ENCODE assay signal across 11 cellular contexts in genomic region chr10:101781655-101781983, GRCh38. TPM values are rescaled to one million over a fixed set of nuclear protein-coding genes. Genes with fewer than 3 reads are reported as not detected.
DNase-seq lines count a peak whose midpoint lies in the region; ATAC-seq and TF ChIP-seq lines count a peak whose summit lies in the region.
"Had no signal": no experiment of that assay in that cellular context is flagged by ENCODE, and none has a peak within 500 bp of the region (broad histone marks: within the 10 kb centered on the region; RNA-seq: fewer than 3 reads in every experiment).

No MANE protein-coding gene starts in this region.

- H3K36me3 ChIP-seq in upper lobe of right lung = peaks cover 28% of the 10 kb centered on the region

- peaks cover 42% of the 10 kb centered on the region for H3K4me1 ChIP-seq in upper lobe of right lung

- no peak overlapping the region for H3K4me3 ChIP-seq in upper lobe of right lung

- TF ChIP-seq CTCF in GM13977 (IDR thresholded peaks at IDR 0.05; ENCODE audit: extremely low read depth, insufficient read depth, missing control alignments) (no peak), WTC11 (IDR thresholded peaks at IDR 0.05) (no peak), upper lobe of right lung (IDR thresholded peaks at IDR 0.05) (no peak)

- DNase-seq in AG08396 (ENCODE audit: low spot score) = peak; percentile 8
- DNase-seq in GM13977 (ENCODE audit: low spot score) = peak; percentile 13
- no peak for DNase-seq in WTC11 (ENCODE audit: low spot score)
- peak; percentile 33 for DNase-seq in left lobe of liver (ENCODE audit: low spot score)
- DNase-seq in MV-4-11 (lab: John Stamatoyannopoulos, UW) = no peak
- DNase-seq in NCI-H1105 (lab: John Stamatoyannopoulos, UW) = no peak
- no peak for DNase-seq in HuH-7 (ENCODE audit: low spot score)
- no peak for DNase-seq in upper lobe of right lung

- H3K27ac Mint-ChIP-seq in WTC11 = peak overlapping the region; percentile 64

- H3K9me3 ChIP-seq in upper lobe of right lung = no peaks in the 10 kb centered on the region

- peak overlapping the region; percentile 100 for H3K4me3 Mint-ChIP-seq in WTC11

- in situ Hi-C loops in GM13977 (cut with MboI; ENCODE audit: low pct_unique_long_range_greater_than_20kb, low sequenced_read_pairs, unreplicated experiment) = loop anchor here (5.0 kb wide), 1 partner anchor 179 kb away; no protein-coding TSS in a partner anchor

- H3K27me3 Mint-ChIP-seq in WTC11 (ENCODE audit: low read depth) = peaks cover 26% of the 10 kb centered on the region

- ATAC-seq in WTC11 (no peak), left lobe of liver (no peak), upper lobe of right lung (no peak)

- H3K27ac ChIP-seq in upper lobe of right lung = no peak overlapping the region

- no peaks in the 10 kb centered on the region for H3K9me3 Mint-ChIP-seq in WTC11

- POLR2A ChIA-PET in WTC11 (lab: Charles Lee) = interaction anchor here (1.3 kb wide), 1 partner anchor 201 kb away, joined by 5 read pairs; no protein-coding TSS in a partner anchor

- peaks cover 19% of the 10 kb centered on the region for H3K27me3 ChIP-seq in upper lobe of right lung

- H3K4me1 Mint-ChIP-seq in WTC11 = peaks cover 57% of the 10 kb centered on the region

- CTCF ChIA-PET in WTC11 (lab: Charles Lee) = interaction anchor here (0.5 to 11.0 kb wide), 67 partner anchors 8 to 658 kb away, joined by 3 to 370 read pairs (median 4); partner anchors contain the start of genes DPCD, KCNIP2, OGA and POLL

- H3K36me3 Mint-ChIP-seq in WTC11 = peaks cover 11% of the 10 kb centered on the region

- intact Hi-C loops in upper lobe of right lung (cut with DNase I) = loop anchor here (5.0 kb wide), 1 partner anchor 179 kb away; no protein-coding TSS in a partner anchor

TF ChIP-seq in WTC11, 78 proteins besides CTCF, POLR2A, EP300 and RAD21:
- no peak for TF ChIP-seq STAT6 (CRISPR knock-in tag; conservative IDR thresholded peaks at IDR 0.05; ENCODE audit: low read depth)
- TF ChIP-seq ZNF232 (CRISPR knock-in tag; IDR thresholded peaks at IDR 0.05) = no peak

RNA-seq across cellular contexts. Expression of gene NPM3, which starts 1.6 kb away (rescaled TPM):
- total RNA-seq in WTC11 (2021) = 223 to 260 TPM (median 229 TPM) in 3 replicates
- 7.2 TPM for total RNA-seq in left lobe of liver
- total RNA-seq in upper lobe of right lung = 18.0 TPM

RNA-seq across cellular contexts. Expression of gene FGF8, which starts 5.7 kb away (rescaled TPM):
- total RNA-seq in WTC11 (2021) (14.0 to 28.9 TPM (median 16.4 TPM) in 3 replicates), left lobe of liver (not detected), upper lobe of right lung (1.2 TPM)
- total RNA-seq: Daoy, SK-MEL-5, ureter had no signal

RNA-seq across cellular contexts. Expression of gene OGA, which starts 36.6 kb away (rescaled TPM):
- total RNA-seq in WTC11 (2021) = 110 to 111 TPM (median 110 TPM) in 3 replicates
- total RNA-seq in left lobe of liver = 32.8 TPM
- 91.6 TPM for total RNA-seq in upper lobe of right lung

Comparison
In these comparisons a context has a peak if more than half of its experiments do, and no peak if none do; other contexts are left out.
1. DNase-seq: peak in AG08396 (single experiment), GM13977 (single experiment) and left lobe of liver (single experiment); none in WTC11 (single experiment), MV-4-11 (single experiment), NCI-H1105 (single experiment), HuH-7 (single experiment) and upper lobe of right lung (single experiment).
2. RNA of gene NPM3, which starts 1.6 kb away (total RNA-seq): 223 to 260 TPM in WTC11; 18.0 TPM in upper lobe of right lung (single experiment) and 7.2 TPM in left lobe of liver (single experiment); every median in the first group is over 10 times any median in the second.